ENCODE assay signal across 18 cellular contexts in the genomic region with DNA sequence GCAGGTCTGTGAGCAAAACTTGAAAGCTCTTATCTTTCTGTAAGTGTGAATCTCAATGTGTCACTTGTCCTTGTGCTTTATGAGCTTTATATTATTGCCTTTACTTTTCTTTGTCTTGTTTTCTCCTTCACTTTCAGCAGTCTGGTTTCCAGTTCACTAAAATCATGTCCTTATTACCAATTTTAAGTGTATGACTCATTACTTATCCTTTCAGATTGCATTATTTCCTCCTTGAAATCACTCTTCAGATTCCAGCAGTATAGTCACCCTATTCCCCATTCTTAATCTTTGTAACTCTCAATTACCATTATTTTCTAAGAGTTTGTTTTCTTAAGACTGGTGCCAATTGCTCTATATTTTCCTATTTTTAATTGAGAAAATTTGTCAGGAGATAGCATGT.
"Had no signal": no experiment of that assay in that cellular context is flagged by ENCODE, and none has a peak within 500 bp of the region (broad histone marks: within the 10 kb centered on the region; RNA-seq: fewer than 3 reads in every experiment).

No MANE protein-coding gene starts in this region.

- H3K27ac Mint-ChIP-seq: activated naive CD4-positive, alpha-beta T cell treated with anti-CD3 and anti-CD28 coated beads for 36 hours; activated naive CD8-positive, alpha-beta T cell treated with anti-CD3 and anti-CD28 coated beads, Interleukin-2, amount 50 U/mL, for 24 hours; activated T-helper 2 cell treated with anti-CD3 and anti-CD28 coated beads, Interferon-gamma antibody, Interleukin-2, Interleukin-4, amounts not matched to agents 10 μg/mL and 5 μg/mL and 100 μg/mL, durations not matched to agents 14 hours and 24 hours and 36 hours; stimulated activated naive CD8-positive, alpha-beta T cell treated with anti-CD3 and anti-CD28 coated beads, Interleukin-15, Interleukin-2, amounts not matched to agents 100 ng/mL and 50 ng/mL, for 24 hours had no signal

- ATAC-seq: activated naive CD8-positive, alpha-beta T cell treated with anti-CD3 and anti-CD28 coated beads, Interleukin-2, amount 50 U/mL, for 24 hours; gastroesophageal sphincter; right lobe of liver; upper lobe of right lung had no signal

- H3K4me3 Mint-ChIP-seq: activated naive CD4-positive, alpha-beta T cell treated with anti-CD3 and anti-CD28 coated beads for 36 hours; activated naive CD8-positive, alpha-beta T cell treated with anti-CD3 and anti-CD28 coated beads, Interleukin-2, amount 50 U/mL, for 24 hours; neural crest cell; stimulated activated naive CD8-positive, alpha-beta T cell treated with anti-CD3 and anti-CD28 coated beads, Interleukin-15, Interleukin-2, amounts not matched to agents 100 ng/mL and 50 ng/mL, for 24 hours had no signal

- H3K36me3 ChIP-seq: esophagus muscularis mucosa, gastroesophageal sphincter, prostate gland, right lobe of liver, upper lobe of right lung had no signal

- DNase-seq: activated CD4-positive, alpha-beta T cell treated with anti-CD3 and anti-CD28 coated beads for 1 hour; activated CD4-positive, alpha-beta T cell treated with anti-CD3 and anti-CD28 coated beads, Interleukin-2, amount 50 U/mL, for 48 hours; activated naive CD4-positive, alpha-beta T cell treated with anti-CD3 and anti-CD28 coated beads for 36 hours; activated naive CD8-positive, alpha-beta T cell treated with anti-CD3 and anti-CD28 coated beads, Interleukin-2, amount 50 U/mL, for 24 hours; activated T-cell treated with anti-CD3 and anti-CD28 coated beads, Interleukin-2, amount 50 U/mL, for 1 hour; central memory CD4-positive, alpha-beta T cell; right lobe of liver; T-helper 9 cell; upper lobe of right lung had no signal

- H3K27me3 ChIP-seq: esophagus muscularis mucosa, gastroesophageal sphincter, right lobe of liver, upper lobe of right lung had no signal

- FAIRE-seq: islet of Langerhans had no signal

- H3K9me3 Mint-ChIP-seq: activated naive CD4-positive, alpha-beta T cell treated with anti-CD3 and anti-CD28 coated beads for 36 hours; activated T-helper 2 cell treated with anti-CD3 and anti-CD28 coated beads, Interferon-gamma antibody, Interleukin-2, Interleukin-4, amounts not matched to agents 10 μg/mL and 5 μg/mL and 100 μg/mL, durations not matched to agents 14 hours and 24 hours and 36 hours; neural crest cell; stimulated activated naive CD8-positive, alpha-beta T cell treated with anti-CD3 and anti-CD28 coated beads, Interleukin-15, Interleukin-2, amounts not matched to agents 100 ng/mL and 50 ng/mL, for 24 hours had no signal

- H3K27me3 Mint-ChIP-seq: activated naive CD8-positive, alpha-beta T cell treated with anti-CD3 and anti-CD28 coated beads, Interleukin-2, amount 50 U/mL, for 24 hours; stimulated activated naive CD8-positive, alpha-beta T cell treated with anti-CD3 and anti-CD28 coated beads, Interleukin-15, Interleukin-2, amounts not matched to agents 100 ng/mL and 50 ng/mL, for 24 hours had no signal

- H3K4me1 Mint-ChIP-seq: activated naive CD8-positive, alpha-beta T cell treated with anti-CD3 and anti-CD28 coated beads, Interleukin-2, amount 50 U/mL, for 24 hours had no signal

- H3K4me3 ChIP-seq: coronary artery, esophagus muscularis mucosa, gastroesophageal sphincter, prostate gland, right lobe of liver, smooth muscle cell, upper lobe of right lung had no signal
